20 cellular contexts compared by ENCODE assay signal in the genomic region with DNA sequence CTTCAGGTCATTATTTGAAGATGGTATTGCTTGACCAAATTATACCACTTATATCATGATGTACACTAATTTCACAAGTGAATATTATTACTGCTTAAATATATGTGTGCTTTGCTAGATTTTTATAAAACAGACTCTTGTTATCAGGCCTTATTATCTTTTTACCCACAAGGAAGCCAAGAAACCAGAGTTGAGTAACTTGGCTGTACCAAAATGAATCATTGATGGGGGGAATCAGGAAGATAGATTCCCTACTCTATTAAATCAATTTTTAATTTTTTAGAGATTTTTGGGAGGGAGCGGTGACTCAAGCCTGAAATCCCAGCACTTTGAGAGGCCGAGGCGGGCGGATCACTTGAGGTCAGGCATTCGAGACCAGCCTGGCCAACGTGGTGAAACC.
"Had no signal": no experiment of that assay in that cellular context is flagged by ENCODE, and none has a peak within 500 bp of the region (broad histone marks: within the 10 kb centered on the region; RNA-seq: fewer than 3 reads in every experiment).

No MANE protein-coding gene starts in this region.

- H3K4me1 ChIP-seq: ascending aorta, gastroesophageal sphincter, sigmoid colon had no signal

- H3K4me3 Mint-ChIP-seq: activated CD8-positive, alpha-beta T cell treated with anti-CD3 and anti-CD28 coated beads, Interleukin-2, amount 10 ng/mL, durations not matched to agents 7 days and 5 days; neural crest cell; stimulated activated naive CD8-positive, alpha-beta T cell treated with anti-CD3 and anti-CD28 coated beads, Interleukin-15, amount 100 ng/mL, for 72 hours; T-helper 17 cell; type B pancreatic cell; WTC11 had no signal

- H3K27ac Mint-ChIP-seq: activated CD8-positive, alpha-beta T cell treated with anti-CD3 and anti-CD28 coated beads, Interleukin-2, amount 10 ng/mL, durations not matched to agents 7 days and 5 days; activated naive CD4-positive, alpha-beta T cell treated with anti-CD3 and anti-CD28 coated beads, Interleukin-2, amount 50 U/mL, for 72 hours; T-helper 17 cell; type B pancreatic cell; WTC11 had no signal

- H3K4me1 Mint-ChIP-seq: neural crest cell; stimulated activated naive CD8-positive, alpha-beta T cell treated with anti-CD3 and anti-CD28 coated beads, Interleukin-15, amount 100 ng/mL, for 72 hours; WTC11 had no signal

- H3K4me3 ChIP-seq: ascending aorta, gastroesophageal sphincter, heart right ventricle, lung, sigmoid colon had no signal

- DNase-seq: activated CD4-positive, alpha-beta T cell treated with anti-CD3 and anti-CD28 coated beads for 48 hours; activated CD8-positive, alpha-beta memory T cell treated with anti-CD3 and anti-CD28 coated beads, Interleukin-2, amount 50 U/mL, for 4 hours; activated CD8-positive, alpha-beta T cell treated with anti-CD3 and anti-CD28 coated beads, Interleukin-2, amount 10 ng/mL, durations not matched to agents 7 days and 5 days; activated effector memory CD4-positive, alpha-beta T cell treated with anti-CD3 and anti-CD28 coated beads, Interleukin-2, amount 50 U/mL, for 16 hours; activated T-cell treated with anti-CD3 and anti-CD28 coated beads, Interleukin-2, amount 50 U/mL, for 48 hours; heart right ventricle; left cardiac atrium; midbrain; sigmoid colon; stimulated activated CD4-positive, alpha-beta T cell treated with anti-CD3 and anti-CD28 coated beads, Interleukin-1b, Interleukin-23, amount 100 ng/mL, for 48 hours; stimulated activated naive CD8-positive, alpha-beta T cell treated with anti-CD3 and anti-CD28 coated beads, Interleukin-15, amount 100 ng/mL, for 72 hours; T-helper 17 cell had no signal

- H3K36me3 ChIP-seq: ascending aorta, gastroesophageal sphincter, heart right ventricle, sigmoid colon had no signal

- H3K9me3 ChIP-seq: ascending aorta, gastroesophageal sphincter, heart right ventricle, sigmoid colon had no signal

- H3K27ac ChIP-seq: ascending aorta, epithelial cell of prostate, gastroesophageal sphincter, heart right ventricle, sigmoid colon had no signal

- H3K27me3 ChIP-seq: ascending aorta, gastroesophageal sphincter, heart right ventricle, sigmoid colon had no signal

- H3K36me3 Mint-ChIP-seq: type B pancreatic cell had no signal
